In genomic region chr7:44473295-44473694, GRCh38 we compare ENCODE assay signal across 10 cellular contexts.
DNase-seq lines count a peak whose midpoint lies in the region; TF ChIP-seq lines count a peak whose summit lies in the region.
"Had no signal": no experiment of that assay in that cellular context is flagged by ENCODE, and none has a peak within 500 bp of the region (broad histone marks: within the 10 kb centered on the region; RNA-seq: fewer than 3 reads in every experiment).

No MANE protein-coding gene starts in this region.

- in situ Hi-C loops in brain microvascular endothelial cell (cut with HindIII; ENCODE audit: low pct_ligation_motif_present, low sequenced_read_pairs) = no loop called here

- no peak overlapping the region for H3K27ac ChIP-seq in brain microvascular endothelial cell

- no peak overlapping the region for H3K4me3 ChIP-seq in brain microvascular endothelial cell (ENCODE audit: low read depth, low read length)

- TF ChIP-seq CTCF in brain microvascular endothelial cell (IDR thresholded peaks at IDR 0.05; ENCODE audit: low read depth, low read length, missing control alignments) = no peak

- H3K27me3 ChIP-seq in brain microvascular endothelial cell (replicated peaks) = no peaks in the 10 kb centered on the region

- DNase-seq in DMS53 (lab: John Stamatoyannopoulos, UW) (peak; percentile 87), LoVo (ENCODE audit: low spot score) (peak; percentile 15), brain microvascular endothelial cell (peak; percentile 71), kidney glomerular epithelial cell (lab: John Stamatoyannopoulos, UW) (peak; percentile 75), erythroblast (lab: John Stamatoyannopoulos, UW) (no peak), NCI-H1417 treated with DMSO at 0.1 percent for 48 hours (lab: John Stamatoyannopoulos, UW) (no peak), RPMI8226 (no peak), cerebellar cortex (ENCODE audit: low spot score) (no peak)
- DNase-seq: activated CD4-positive, alpha-beta T cell treated with anti-CD3 and anti-CD28 coated beads, Interleukin-2, amount 10 ng/mL, durations not matched to agents 24 days and 14 days; NCI-H1105 had no signal

- TF ChIP-seq POLR2A in erythroblast (IDR thresholded peaks at IDR 0.05; ENCODE audit: low read length) = no peak

- peaks cover 10% of the 10 kb centered on the region for H3K36me3 ChIP-seq in brain microvascular endothelial cell (replicated peaks)

Comparison
In these comparisons a context has a peak if more than half of its experiments do, and no peak if none do; other contexts are left out.
1. DNase-seq: peak in DMS53 (single experiment), LoVo (single experiment), brain microvascular endothelial cell (single experiment) and kidney glomerular epithelial cell (single experiment); none in erythroblast (0 of 2), NCI-H1417 treated with DMSO at 0.1 percent for 48 hours (single experiment), RPMI8226 (single experiment) and cerebellar cortex (single experiment).